In the genomic region with DNA sequence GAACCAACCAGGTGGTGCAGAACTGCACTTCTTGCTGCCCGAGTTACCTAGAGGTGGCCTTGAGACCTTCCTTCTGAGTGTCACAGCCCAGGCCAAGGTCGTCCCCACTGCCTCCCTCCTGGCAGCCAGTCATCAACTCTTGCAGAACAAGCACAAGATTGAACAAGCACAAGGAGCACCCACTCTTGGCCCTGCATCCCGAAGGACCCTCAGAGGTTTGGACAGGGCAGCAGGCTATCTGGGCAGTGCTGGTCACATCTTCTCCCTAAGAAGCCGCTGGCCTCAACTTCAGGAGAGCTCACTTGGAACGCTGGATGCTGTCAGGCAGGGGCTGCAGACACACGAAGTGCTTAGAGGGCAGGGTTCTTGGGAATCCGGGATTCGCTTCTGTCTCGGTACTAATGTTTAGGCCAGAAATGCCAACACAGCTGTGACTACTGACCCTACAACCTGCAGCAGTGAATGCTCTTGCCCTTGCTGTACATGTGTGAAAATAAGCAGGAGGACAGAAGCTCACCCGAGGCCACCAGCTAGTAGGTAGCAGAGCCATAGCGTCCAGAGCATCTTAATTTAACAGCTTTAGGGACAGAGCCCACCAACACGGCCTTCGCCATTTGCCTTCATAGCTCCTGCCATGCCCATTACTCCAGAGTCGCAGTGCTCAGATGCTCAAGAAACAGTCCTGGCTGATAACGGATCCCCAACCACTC, we compare ENCODE assay signal across 14 cellular contexts. TPM values are rescaled to one million over a fixed set of nuclear protein-coding genes. Genes with fewer than 3 reads are reported as not detected.
"Had no signal": no experiment of that assay in that cellular context is flagged by ENCODE, and none has a peak within 500 bp of the region (broad histone marks: within the 10 kb centered on the region; RNA-seq: fewer than 3 reads in every experiment).

No MANE protein-coding gene starts in this region.

- H3K4me3 ChIP-seq: testis had no signal

- DNase-seq: activated CD4-positive, alpha-beta T cell treated with anti-CD3 and anti-CD28 coated beads, Interleukin-2, amount 50 U/mL, for 48 hours; activated naive CD4-positive, alpha-beta T cell treated with anti-CD3 and anti-CD28 coated beads for 36 hours; caudate nucleus; cortex of kidney; effector CD8-positive, alpha-beta T cell; stimulated activated CD4-positive, alpha-beta T cell treated with anti-CD3 and anti-CD28 coated beads, Interleukin-2, amount 100 ng/mL, for 48 hours; T-helper 2 cell; testis had no signal

- H3K4me3 Mint-ChIP-seq: activated naive CD4-positive, alpha-beta T cell treated with anti-CD3 and anti-CD28 coated beads for 36 hours; stimulated activated naive CD8-positive, alpha-beta T cell treated with anti-CD3 and anti-CD28 coated beads, Interleukin-15, Interleukin-2, amounts not matched to agents 100 ng/mL and 50 ng/mL, for 24 hours had no signal

- H3K9me3 ChIP-seq: testis had no signal

- H3K27me3 ChIP-seq: testis had no signal

- H3K27ac ChIP-seq: testis had no signal

- H3K9me3 Mint-ChIP-seq: activated naive CD4-positive, alpha-beta T cell treated with anti-CD3 and anti-CD28 coated beads for 36 hours; stimulated activated naive CD8-positive, alpha-beta T cell treated with anti-CD3 and anti-CD28 coated beads, Interleukin-15, Interleukin-2, amounts not matched to agents 100 ng/mL and 50 ng/mL, for 24 hours had no signal

- H3K27ac Mint-ChIP-seq: activated naive CD4-positive, alpha-beta T cell treated with anti-CD3 and anti-CD28 coated beads for 36 hours; stimulated activated naive CD8-positive, alpha-beta T cell treated with anti-CD3 and anti-CD28 coated beads, Interleukin-15, Interleukin-2, amounts not matched to agents 100 ng/mL and 50 ng/mL, for 24 hours had no signal

- H3K27me3 Mint-ChIP-seq: stimulated activated naive CD8-positive, alpha-beta T cell treated with anti-CD3 and anti-CD28 coated beads, Interleukin-15, Interleukin-2, amounts not matched to agents 100 ng/mL and 50 ng/mL, for 24 hours had no signal

RNA-seq across cellular contexts. Expression of a gene that starts 4.0 kb away (rescaled TPM):
- polyA plus RNA-seq: neural cell had no signal

RNA-seq across cellular contexts. Expression of a gene that starts 20.0 kb away (rescaled TPM):
- total RNA-seq: activated naive CD4-positive, alpha-beta T cell treated with anti-CD3 and anti-CD28 coated beads for 36 hours; frontal cortex; kidney epithelial cell; lower leg skin; mesenteric fat pad had no signal
- polyA plus RNA-seq: neural cell had no signal
